ENCODE assay signal across 8 cellular contexts in genomic region chr9:19229725-19230355, GRCh38. TPM values are rescaled to one million over a fixed set of nuclear protein-coding genes. Genes with fewer than 3 reads are reported as not detected.
DNase-seq lines count a peak whose midpoint lies in the region; ATAC-seq, FAIRE-seq and TF ChIP-seq lines count a peak whose summit lies in the region.

No MANE protein-coding gene starts in this region.

- H4K5ac ChIP-seq in IMR-90 (ENCODE audit: low read depth, low read length) = no peak overlapping the region

- H4K91ac ChIP-seq in IMR-90 (ENCODE audit: insufficient read depth, low read depth, low read length) = no peak overlapping the region

- peak overlapping the region; percentile 31 to 79; a peak in 2 of 4 replicates for H4K8ac ChIP-seq in IMR-90 (ENCODE audit: low read depth in 2 of 2, low read length in 2 of 2)

- no peak for FAIRE-seq in D721Med (lab: Jason Lieb, UNC)

- no peak overlapping the region for H3K18ac ChIP-seq in IMR-90 (ENCODE audit: low read depth, low read length)

- TF ChIP-seq POLR2A in IMR-90 (IDR thresholded peaks at IDR 0.05; ENCODE audit: low read depth, low read length) (no peak), spleen (IDR thresholded peaks at IDR 0.05) (no peak)

- H2BK5ac ChIP-seq in IMR-90 (ENCODE audit: low read depth, low read length, poor library complexity, severe bottlenecking) = no peak overlapping the region

- no peak overlapping the region for H3K56ac ChIP-seq in IMR-90 (ENCODE audit: extremely low read depth, insufficient read depth, low read length)

- no TSS peak for BruUV-seq in IMR-90 (replicated peaks; lab: Mats Ljungman, UMichigan)

- dilution Hi-C loops in IMR-90 (cut with HindIII; ENCODE audit: low sequenced_read_pairs, unreplicated experiment) = no loop called here

- peak; percentile 58 for ATAC-seq in GM21723 (IDR thresholded peaks at IDR 0.05; ENCODE audit: unreplicated experiment)
- peak; percentile 54 for ATAC-seq in IMR-90 (ENCODE audit: low read depth)

- peaks cover 0 to 18% of the 10 kb centered on the region in 2 experiments; a peak in 3 of 4 replicates for H3K79me1 ChIP-seq in IMR-90 (ENCODE audit: low read depth in 1 of 2, low read length in 2 of 2)

- DNase-seq in G401 (ENCODE audit: low spot score) = peak; percentile 82
- no peak for DNase-seq in IMR-90
- DNase-seq in RKO (ENCODE audit: low spot score) = peak; percentile 77
- DNase-seq in astrocyte of the cerebellum (ENCODE audit: low read depth) = no peak
- peak; percentile 94 for DNase-seq in spleen
- DNase-seq in D721Med (ENCODE audit: insufficient read length, low spot score) = no peak

- in situ Hi-C loops in G401 (cut with HindIII; ENCODE audit: low sequenced_read_pairs) = no loop called here
- in situ Hi-C loops in IMR-90 (cut with MboI; ENCODE audit: low sequenced_read_pairs) = no loop called here
- in situ Hi-C loops in astrocyte of the cerebellum (cut with HindIII; ENCODE audit: low sequenced_read_pairs) = loop anchor here (5.0 kb wide), 1 partner anchor 43 kb away; no protein-coding TSS in a partner anchor

- H3K27ac ChIP-seq in IMR-90 (ENCODE audit: insufficient read depth, low read length) = peak overlapping the region; percentile 23; the same call in 1 of the 2 replicates
- peak overlapping the region; percentile 77 to 97 (median 96) for H3K27ac ChIP-seq in spleen

- H3K4me3 ChIP-seq in IMR-90 (ENCODE audit: insufficient read depth, low read depth, low read length) (peak overlapping the region; percentile 97), astrocyte of the cerebellum (ENCODE audit: low read depth, low read length) (peak overlapping the region; percentile 91), iPS-18c (ENCODE audit: insufficient read depth, low read depth, low read length) (peak overlapping the region; percentile 94), spleen (peak overlapping the region; percentile 78 to 97 (median 92))

- peak overlapping the region; percentile 98 for H3K4me2 ChIP-seq in IMR-90 (ENCODE audit: low read depth, low read length)

- CTCF ChIA-PET in IMR-90 (lab: Yijun Ruan, JAX) = interaction anchor here (0.5 kb wide), 1 partner anchor 1083 kb away, joined by 3 read pairs; no protein-coding TSS in a partner anchor

- H3K36me3 ChIP-seq in IMR-90 (ENCODE audit: control insufficient read depth, insufficient read depth, low read length) (peaks cover 2% of the 10 kb centered on the region; the same call in 1 of the 2 replicates), spleen (no peaks in the 10 kb centered on the region)

- H3K9me3 ChIP-seq in IMR-90 (ENCODE audit: control insufficient read depth, insufficient read depth, low read length) (no peaks in the 10 kb centered on the region), iPS-18c (ENCODE audit: control insufficient read depth, insufficient read depth, low read length) (no peaks in the 10 kb centered on the region), spleen (no peaks in the 10 kb centered on the region)

- no peak overlapping the region for H2BK120ac ChIP-seq in IMR-90 (ENCODE audit: low read depth, low read length)

- POLR2A ChIA-PET in IMR-90 (lab: Charles Lee; ENCODE audit: unreplicated experiment) = interaction anchor here (0.6 to 0.7 kb wide), 2 partner anchors 117 to 145 kb away, joined by 3 to 9 read pairs; no protein-coding TSS in a partner anchor

- H2AFZ ChIP-seq in IMR-90 (replicated peaks; ENCODE audit: low read length, poor library complexity) = peak overlapping the region; percentile 96

- no peak overlapping the region for H2AK5ac ChIP-seq in IMR-90 (ENCODE audit: low read depth, low read length)

- no peaks in the 10 kb centered on the region for H3K9me1 ChIP-seq in IMR-90 (ENCODE audit: insufficient read depth, low read length)

- no peak overlapping the region; the same call in 2 of the 3 replicates for H2BK15ac ChIP-seq in IMR-90 (ENCODE audit: low read depth, low read length)

- H3K14ac ChIP-seq in IMR-90 (replicated peaks; ENCODE audit: low read depth, low read length) = no peak overlapping the region

- WGBS in IMR-90 (ENCODE audit: extremely low coverage in 2 of 2, insufficient read length in 1 of 2), 2 experiments = 2% methylated on average over 8 of the region's 40 CpGs; no CpG with 5 or more reads in 1 of the 2 experiments
- 4 to 8% (median 6%) methylated on average over 27 to 40 of the region's 40 CpGs for WGBS in spleen, 5 donors

- intact Hi-C loops in IMR-90 (cut with micrococcal nuclease) = loop anchor here (1.0 to 2.0 kb wide), 4 partner anchors 46 to 227 kb away; partner anchors contain the start of gene ACER2
- intact Hi-C loops in spleen (cut with DNase I; ENCODE audit: low total_unique reads) = loop anchor here (10.0 kb wide), 1 partner anchor 145 kb away; no protein-coding TSS in a partner anchor

- no peak for TF ChIP-seq RAD21 in IMR-90 (IDR thresholded peaks at IDR 0.05; ENCODE audit: low read length)

- H3K4ac ChIP-seq in IMR-90 (ENCODE audit: low read depth, low read length) = no peak overlapping the region

- H3K27me3 ChIP-seq in IMR-90 (ENCODE audit: control insufficient read depth, insufficient read depth, low read length) (no peaks in the 10 kb centered on the region), spleen (replicated peaks in 1 of 7) (no peaks in the 10 kb centered on the region)

- TF ChIP-seq CTCF in IMR-90 (conservative IDR thresholded peaks at IDR 0.05; ENCODE audit: low read depth, low read length) (no peak), astrocyte of the cerebellum (IDR thresholded peaks at IDR 0.05; ENCODE audit: low read depth, low read length, missing control alignments) (no peak), spleen (IDR thresholded peaks at IDR 0.05 in 8 of 11, conservative IDR thresholded peaks at IDR 0.05 in 3 of 11) (peak in 2 of 11 experiments; percentile 4 to 34), D721Med (IDR thresholded peaks at IDR 0.05; ENCODE audit: insufficient read depth, missing control alignments) (no peak)

- H3K23ac ChIP-seq in IMR-90 (ENCODE audit: low read depth, low read length) = no peak overlapping the region; the same call in 1 of the 2 replicates

- no peak overlapping the region for H2BK20ac ChIP-seq in IMR-90 (ENCODE audit: low read depth, low read length)

- H3K4me1 ChIP-seq in IMR-90 (ENCODE audit: control insufficient read depth, insufficient read depth, low read length) (peaks cover 3% of the 10 kb centered on the region), spleen (peaks cover 22 to 48% (median 33%) of the 10 kb centered on the region in 6 donors)

- peak overlapping the region; percentile 44; the same call in 1 of the 2 replicates for H3K9ac ChIP-seq in IMR-90 (ENCODE audit: low read depth, low read length)

- peak overlapping the region; percentile 55 for H2AK9ac ChIP-seq in IMR-90 (replicated peaks; ENCODE audit: low read depth, low read length, poor library complexity)

- H4K20me1 ChIP-seq in IMR-90 (ENCODE audit: insufficient read depth, low read length) = peaks cover 19% of the 10 kb centered on the region; the same call in 1 of the 2 replicates

TF ChIP-seq in IMR-90, 13 proteins besides CTCF, POLR2A, EP300 and RAD21:
- no peak for TF ChIP-seq MAZ (IDR thresholded peaks at IDR 0.05; ENCODE audit: borderline replicate concordance, low read depth, low read length)
- no peak for TF ChIP-seq MXI1 (IDR thresholded peaks at IDR 0.05; ENCODE audit: borderline replicate concordance, low read depth, low read length)
- TF ChIP-seq USF2 (IDR thresholded peaks at IDR 0.05; ENCODE audit: low read depth, low read length) = no peak
- no peak for TF ChIP-seq ELK1 (IDR thresholded peaks at IDR 0.05; ENCODE audit: borderline replicate concordance, low read depth, low read length)
- TF ChIP-seq CHD1 (IDR thresholded peaks at IDR 0.05; ENCODE audit: low read depth, low read length) = no peak

RNA-seq across cellular contexts. Expression of gene DENND4C, which starts 0.7 kb away (rescaled TPM):
- 30.0 and 31.5 TPM in 2 replicates for total RNA-seq in G401 (2014; rRNA removed; shearing (Covaris generic))
- total RNA-seq in IMR-90 (2012; rRNA removed) (32.6 and 48.0 TPM in 2 replicates), spleen (100 to 1,000 TPM in 1 of 7 donors, 10 to 100 TPM in 6; 41.0 to 106 (median 55.3) TPM)
- polyA plus RNA-seq in IMR-90 (2012; rRNA removed) (7.3 and 9.0 TPM in 2 replicates), spleen (1 to 10 TPM; 3.7 to 7.9 (median 4.5) TPM)
- polyA plus RNA-seq in IMR-90 (2012; cell fraction: cytosol; rRNA removed) = 2.0 and 2.1 TPM in 2 replicates
- 2.8 and 14.5 TPM in 2 replicates for polyA plus RNA-seq in IMR-90 (2012; cell fraction: nucleus; rRNA removed; ENCODE audit: low replicate concordance)

Comparison
In these comparisons a context has a peak if more than half of its experiments do, and no peak if none do; other contexts are left out.
1. DNase-seq: peak in G401 (single experiment), RKO (single experiment) and spleen (single experiment); none in IMR-90 (single experiment), astrocyte of the cerebellum (single experiment) and D721Med (single experiment).
2. Peak in every context shown above with its lines, with median percentiles within 50 percentile points of each other: H3K4me3 ChIP-seq.